Comparison of ENCODE assay signal across 9 cellular contexts in genomic region chr7:44066494-44067063, GRCh38. TPM values are rescaled to one million over a fixed set of nuclear protein-coding genes. Genes with fewer than 3 reads are reported as not detected.
DNase-seq lines count a peak whose midpoint lies in the region; ATAC-seq and TF ChIP-seq lines count a peak whose summit lies in the region.
"Had no signal": no experiment of that assay in that cellular context is flagged by ENCODE, and none has a peak within 500 bp of the region (broad histone marks: within the 10 kb centered on the region; RNA-seq: fewer than 3 reads in every experiment).

No MANE protein-coding gene starts in this region.

- H3K9me3 ChIP-seq in suprapubic skin = no peaks in the 10 kb centered on the region

- H3K36me3 ChIP-seq in suprapubic skin = peaks cover 10% of the 10 kb centered on the region

- no peak overlapping the region for H3K4me3 Mint-ChIP-seq in activated naive CD8-positive, alpha-beta T cell
- H3K4me3 Mint-ChIP-seq in activated naive CD8-positive, alpha-beta T cell treated with anti-CD3 and anti-CD28 coated beads, Interleukin-2, amount 50 U/mL, for 24 hours = no peak overlapping the region
- no peak overlapping the region for H3K4me3 Mint-ChIP-seq in activated B cell treated with CpG ODN at 0.5 μM for 24 hours

- TF ChIP-seq CTCF in activated B cell treated with CpG ODN at 0.5 μM for 24 hours (IDR thresholded peaks at IDR 0.05) (no peak), suprapubic skin (IDR thresholded peaks at IDR 0.05) (no peak)

- no peak overlapping the region for H3K27ac ChIP-seq in suprapubic skin

- CTCF ChIA-PET in activated B cell treated with CpG ODN at 0.5 μM for 24 hours (lab: Charles Lee) = no interaction called here

- 73% methylated on average over 3 of the region's 7 CpGs for WGBS in suprapubic skin

- no peaks in the 10 kb centered on the region for H3K27me3 ChIP-seq in suprapubic skin

- no peaks in the 10 kb centered on the region for H3K9me3 Mint-ChIP-seq in activated naive CD8-positive, alpha-beta T cell (ENCODE audit: low read depth)
- no peaks in the 10 kb centered on the region for H3K9me3 Mint-ChIP-seq in activated naive CD8-positive, alpha-beta T cell treated with anti-CD3 and anti-CD28 coated beads, Interleukin-2, amount 50 U/mL, for 24 hours
- H3K9me3 Mint-ChIP-seq in activated B cell treated with CpG ODN at 0.5 μM for 24 hours = no peaks in the 10 kb centered on the region

- H3K36me3 Mint-ChIP-seq in activated naive CD8-positive, alpha-beta T cell = no peaks in the 10 kb centered on the region
- H3K36me3 Mint-ChIP-seq in activated naive CD8-positive, alpha-beta T cell treated with anti-CD3 and anti-CD28 coated beads, Interleukin-2, amount 50 U/mL, for 24 hours (ENCODE audit: low read depth) = peaks cover 12% of the 10 kb centered on the region
- H3K36me3 Mint-ChIP-seq in activated B cell treated with CpG ODN at 0.5 μM for 24 hours (ENCODE audit: low read depth) = peaks cover 23% of the 10 kb centered on the region

- intact Hi-C loops in activated B cell treated with CpG ODN at 0.5 μM for 24 hours (cut with micrococcal nuclease) (loop anchor here (1.0 kb wide), 1 partner anchor 7 kb away; no protein-coding TSS in a partner anchor), left colon (cut with DNase I, micrococcal nuclease) (no loop called here)

- no peak overlapping the region for H3K4me3 ChIP-seq in suprapubic skin

- H3K27ac Mint-ChIP-seq in activated naive CD8-positive, alpha-beta T cell = peak overlapping the region; percentile 46
- no peak overlapping the region for H3K27ac Mint-ChIP-seq in activated naive CD8-positive, alpha-beta T cell treated with anti-CD3 and anti-CD28 coated beads, Interleukin-2, amount 50 U/mL, for 24 hours
- H3K27ac Mint-ChIP-seq in activated B cell treated with CpG ODN at 0.5 μM for 24 hours = peak overlapping the region; percentile 66

- no peak for ATAC-seq in activated naive CD8-positive, alpha-beta T cell treated with anti-CD3 and anti-CD28 coated beads, Interleukin-2, amount 50 U/mL, for 24 hours
- ATAC-seq in activated B cell treated with CpG ODN at 0.5 μM for 24 hours (ENCODE audit: low read depth) (peak; percentile 1), left colon (peak; percentile 1), GM18873 (IDR thresholded peaks at IDR 0.05; ENCODE audit: low FRiP score, unreplicated experiment) (no peak), GM21529 (IDR thresholded peaks at IDR 0.05; ENCODE audit: unreplicated experiment) (no peak), GM18867 (IDR thresholded peaks at IDR 0.05; ENCODE audit: unreplicated experiment) (no peak)

- peaks cover 20% of the 10 kb centered on the region for H3K4me1 Mint-ChIP-seq in activated naive CD8-positive, alpha-beta T cell (ENCODE audit: low read depth)
- peaks cover 20% of the 10 kb centered on the region for H3K4me1 Mint-ChIP-seq in activated naive CD8-positive, alpha-beta T cell treated with anti-CD3 and anti-CD28 coated beads, Interleukin-2, amount 50 U/mL, for 24 hours
- peaks cover 66% of the 10 kb centered on the region for H3K4me1 Mint-ChIP-seq in activated B cell treated with CpG ODN at 0.5 μM for 24 hours

- no peaks in the 10 kb centered on the region for H3K27me3 Mint-ChIP-seq in activated naive CD8-positive, alpha-beta T cell
- no peaks in the 10 kb centered on the region for H3K27me3 Mint-ChIP-seq in activated naive CD8-positive, alpha-beta T cell treated with anti-CD3 and anti-CD28 coated beads, Interleukin-2, amount 50 U/mL, for 24 hours
- H3K27me3 Mint-ChIP-seq in activated B cell treated with CpG ODN at 0.5 μM for 24 hours = no peaks in the 10 kb centered on the region

- DNase-seq in activated naive CD8-positive, alpha-beta T cell treated with anti-CD3 and anti-CD28 coated beads, Interleukin-2, amount 50 U/mL, for 24 hours = no peak
- DNase-seq in activated B cell treated with CpG ODN at 0.5 μM for 24 hours (no peak), left colon (peak in 1 of 2 donors; percentile 16), suprapubic skin (ENCODE audit: low spot score in 2 of 2) (peak; percentile 64 to 72)
- DNase-seq: NK-92 treated with Interleukin-12 subunit alpha and Interleukin-12 subunit beta, amount 100 ng/mL, for 24 hours had no signal

- no peak for TF ChIP-seq POLR2A in suprapubic skin (IDR thresholded peaks at IDR 0.05)

- POLR2A ChIA-PET in activated B cell treated with CpG ODN at 0.5 μM for 24 hours (lab: Charles Lee) = interaction anchor here (0.6 to 6.0 kb wide), 8 partner anchors 8 to 35 kb away, joined by 3 to 55 read pairs (median 4); partner anchors contain the start of gene DBNL

- peaks cover 29% of the 10 kb centered on the region for H3K4me1 ChIP-seq in suprapubic skin

- TF ChIP-seq EP300 in suprapubic skin (IDR thresholded peaks at IDR 0.05) = no peak

RNA-seq across cellular contexts. Expression of gene PGAM2, which starts 1.2 kb away (rescaled TPM):
- 1.1 and 1.2 TPM in 2 replicates for total RNA-seq in activated B cell treated with CpG ODN at 0.5 μM for 24 hours
- total RNA-seq in left colon = under 1 TPM; 0.58 to 0.64 TPM
- 1 to 10 TPM in 2 of 4 donors, not detected in 2; 2.3 to 5.0 TPM for total RNA-seq in suprapubic skin

RNA-seq across cellular contexts. Expression of gene POLM, which starts 15.8 kb away (rescaled TPM):
- total RNA-seq in activated B cell treated with CpG ODN at 0.5 μM for 24 hours = 53.0 and 69.7 TPM in 2 replicates
- 10 to 100 TPM; 20.7 to 22.8 TPM for total RNA-seq in left colon
- 10 to 100 TPM; 38.0 to 77.6 (median 56.9) TPM for total RNA-seq in suprapubic skin

RNA-seq across cellular contexts. Expression of gene DBNL, which starts 22.1 kb away (rescaled TPM):
- total RNA-seq in activated B cell treated with CpG ODN at 0.5 μM for 24 hours = 198 and 210 TPM in 2 replicates
- 10 to 100 TPM; 87.0 to 90.5 TPM for total RNA-seq in left colon
- total RNA-seq in suprapubic skin = 100 to 1,000 TPM in 1 of 4 donors, 10 to 100 TPM in 3; 95.7 to 133 (median 98.2) TPM

RNA-seq across cellular contexts. Expression of gene AEBP1, which starts 37.6 kb away (rescaled TPM):
- total RNA-seq in activated B cell treated with CpG ODN at 0.5 μM for 24 hours = 17.4 and 21.7 TPM in 2 replicates
- total RNA-seq in left colon = 10 to 100 TPM; 20.1 to 59.6 TPM
- 10 to 100 TPM; 24.3 to 74.0 (median 43.3) TPM for total RNA-seq in suprapubic skin

RNA-seq across cellular contexts. Expression of gene POLD2, which starts 56.8 kb away (rescaled TPM):
- total RNA-seq in activated B cell treated with CpG ODN at 0.5 μM for 24 hours = 146 and 147 TPM in 2 replicates
- 10 to 100 TPM; 40.5 to 57.0 TPM for total RNA-seq in left colon
- total RNA-seq in suprapubic skin = 10 to 100 TPM; 58.7 to 80.5 (median 66.1) TPM

Comparison
In these comparisons a context has a peak if more than half of its experiments do, and no peak if none do; other contexts are left out.
1. ATAC-seq: peak in activated B cell treated with CpG ODN at 0.5 μM for 24 hours (single experiment) and left colon (single experiment); none in activated naive CD8-positive, alpha-beta T cell treated with anti-CD3 and anti-CD28 coated beads, Interleukin-2, amount 50 U/mL, for 24 hours (single experiment), GM18873 (single experiment), GM21529 (single experiment) and GM18867 (single experiment).
2. DNase-seq: peak in suprapubic skin (2 of 2); none in activated naive CD8-positive, alpha-beta T cell treated with anti-CD3 and anti-CD28 coated beads, Interleukin-2, amount 50 U/mL, for 24 hours (single experiment) and activated B cell treated with CpG ODN at 0.5 μM for 24 hours (single experiment).